Comparison of ENCODE assay signal across 8 cellular contexts in genomic region chr16:67169642-67170167, GRCh38. TPM values are rescaled to one million over a fixed set of nuclear protein-coding genes. Genes with fewer than 3 reads are reported as not detected.
A peak's percentile ranks its signal among the peaks of the same experiment; 100 is the strongest.
DNase-seq lines count a peak whose midpoint lies in the region; ATAC-seq and TF ChIP-seq lines count a peak whose summit lies in the region.

No MANE protein-coding gene starts in this region.

- no peak for ATAC-seq in activated CD4-positive, alpha-beta T cell treated with anti-CD3 and anti-CD28 coated beads for 36 hours
- ATAC-seq in central memory CD8-positive, alpha-beta T cell (replicated peaks; ENCODE audit: extremely low read depth, poor library complexity, severe bottlenecking): no peak
- ATAC-seq in GM21619 (IDR thresholded peaks at IDR 0.05; ENCODE audit: unreplicated experiment): no peak

- H3K36me3 Mint-ChIP-seq in activated CD4-positive, alpha-beta T cell treated with anti-CD3 and anti-CD28 coated beads for 36 hours (ENCODE audit: low read depth): peaks cover 4% of the 10 kb centered on the region
- H3K36me3 Mint-ChIP-seq in central memory CD8-positive, alpha-beta T cell (ENCODE audit: insufficient read depth): peaks cover 17% of the 10 kb centered on the region

- H3K9me3 Mint-ChIP-seq in activated CD4-positive, alpha-beta T cell treated with anti-CD3 and anti-CD28 coated beads for 36 hours (ENCODE audit: low read depth): no peaks in the 10 kb centered on the region
- no peaks in the 10 kb centered on the region for H3K9me3 Mint-ChIP-seq in central memory CD8-positive, alpha-beta T cell

- H3K36me3 ChIP-seq in thyroid gland: no peaks in the 10 kb centered on the region

- peak overlapping the region; percentile 74 for H3K27ac Mint-ChIP-seq in activated CD4-positive, alpha-beta T cell treated with anti-CD3 and anti-CD28 coated beads for 36 hours
- no peak overlapping the region for H3K27ac Mint-ChIP-seq in central memory CD8-positive, alpha-beta T cell (ENCODE audit: low read depth)

- H3K27ac ChIP-seq in thyroid gland: peak overlapping the region; percentile 76 to 97 (median 91)

- TF ChIP-seq CTCF in lower leg skin (IDR thresholded peaks at IDR 0.05) (no peak), thyroid gland (IDR thresholded peaks at IDR 0.05) (peak in 2 of 6 experiments; percentile 15 to 36)

- peaks cover 67% of the 10 kb centered on the region for H3K27me3 Mint-ChIP-seq in activated CD4-positive, alpha-beta T cell treated with anti-CD3 and anti-CD28 coated beads for 36 hours
- H3K27me3 Mint-ChIP-seq in central memory CD8-positive, alpha-beta T cell: peaks cover 64% of the 10 kb centered on the region

- POLR2A ChIA-PET in activated CD4-positive, alpha-beta T cell treated with anti-CD3 and anti-CD28 coated beads for 36 hours (lab: Charles Lee): interaction anchor here (1.5 kb wide), 1 partner anchor 9 kb away, joined by 5 read pairs; the partner anchor contains the start of genes FBXL8 and TRADD

- 9 to 17% methylated on average over 22 to 24 of the region's 24 CpGs for WGBS in lower leg skin, 2 donors
- WGBS in thyroid gland, 2 donors: 10 to 28% methylated on average over 17 to 19 of the region's 24 CpGs

- no peaks in the 10 kb centered on the region for H3K27me3 ChIP-seq in thyroid gland

- peaks cover 37 to 43% of the 10 kb centered on the region in 2 donors for H3K4me1 ChIP-seq in thyroid gland

- H3K4me3 ChIP-seq in lower leg skin (ENCODE audit: low read depth, poor library complexity, severe bottlenecking) (peak overlapping the region; percentile 11), thyroid gland (replicated peaks in 1 of 3) (peak overlapping the region in 2 of 3 donors; percentile 32 to 48)

- peak; percentile 71 for DNase-seq in activated CD4-positive, alpha-beta T cell treated with anti-CD3 and anti-CD28 coated beads for 36 hours
- no peak for DNase-seq in activated CD4-positive, alpha-beta T cell treated with anti-CD3 and anti-CD28 coated beads for 4 hours
- DNase-seq in OCI-M1 (lab: John Stamatoyannopoulos, UW): peak; percentile 69
- no peak for DNase-seq in central memory CD8-positive, alpha-beta T cell (ENCODE audit: low spot score in 2 of 2)
- no peak for DNase-seq in lower leg skin (ENCODE audit: low spot score in 2 of 2)
- DNase-seq in thyroid gland: peak in 1 of 2 donors; percentile 31
- DNase-seq in 8988T: no peak

- H3K4me3 Mint-ChIP-seq in activated CD4-positive, alpha-beta T cell treated with anti-CD3 and anti-CD28 coated beads for 36 hours: peak overlapping the region; percentile 70
- H3K4me3 Mint-ChIP-seq in central memory CD8-positive, alpha-beta T cell: peak overlapping the region; percentile 69

- CTCF ChIA-PET in activated CD4-positive, alpha-beta T cell treated with anti-CD3 and anti-CD28 coated beads for 36 hours (lab: Charles Lee): interaction anchor here (0.7 to 3.3 kb wide), 7 partner anchors 9 to 191 kb away, joined by 3 to 15 read pairs (median 5); partner anchors contain the start of gene TMEM208

- no peaks in the 10 kb centered on the region for H3K9me3 ChIP-seq in thyroid gland

- intact Hi-C loops in activated CD4-positive, alpha-beta T cell treated with anti-CD3 and anti-CD28 coated beads for 36 hours (cut with DNase I, micrococcal nuclease): loop anchor here in 1 of 2 experiments (1.0 kb wide), 1 partner anchor 10 kb away; the partner anchor contains the start of genes FBXL8 and TRADD
- intact Hi-C loops in lower leg skin (cut with DNase I; ENCODE audit: low total_unique reads): no loop called here
- intact Hi-C loops in thyroid gland (cut with DNase I): no loop called here

- H3K4me1 Mint-ChIP-seq in activated CD4-positive, alpha-beta T cell treated with anti-CD3 and anti-CD28 coated beads for 36 hours: peaks cover 38% of the 10 kb centered on the region
- H3K4me1 Mint-ChIP-seq in central memory CD8-positive, alpha-beta T cell: peaks cover 32% of the 10 kb centered on the region

- TF ChIP-seq POLR2A in lower leg skin (IDR thresholded peaks at IDR 0.05) (no peak), thyroid gland (IDR thresholded peaks at IDR 0.05) (no peak)

RNA-seq across cellular contexts. Expression of gene NOL3, which starts 0.6 kb away (rescaled TPM):
- total RNA-seq in activated CD4-positive, alpha-beta T cell treated with anti-CD3 and anti-CD28 coated beads for 36 hours: 10 to 100 TPM; 15.5 to 17.5 TPM
- total RNA-seq in lower leg skin (100 to 1,000 TPM in 2 of 4 donors, 10 to 100 TPM in 2; 84.3 to 139 (median 115) TPM), thyroid gland (10 to 100 TPM; 38.3 to 97.0 (median 63.5) TPM)

RNA-seq across cellular contexts. Expression of gene HSF4, which starts 5.2 kb away (rescaled TPM):
- total RNA-seq in activated CD4-positive, alpha-beta T cell treated with anti-CD3 and anti-CD28 coated beads for 36 hours: 10 to 100 TPM; 15.7 to 20.7 TPM
- total RNA-seq in lower leg skin: 100 to 1,000 TPM in 1 of 4 donors, 10 to 100 TPM in 3; 48.3 to 131 (median 64.7) TPM
- total RNA-seq in thyroid gland: 10 to 100 TPM; 17.3 to 52.5 (median 36.6) TPM

RNA-seq across cellular contexts. Expression of gene FBXL8, which starts 9.9 kb away (rescaled TPM):
- total RNA-seq in activated CD4-positive, alpha-beta T cell treated with anti-CD3 and anti-CD28 coated beads for 36 hours: 10 to 100 TPM; 15.5 to 21.0 TPM
- total RNA-seq in lower leg skin (10 to 100 TPM; 47.3 to 97.8 (median 67.9) TPM), thyroid gland (10 to 100 TPM; 26.3 to 41.9 (median 35.6) TPM)

RNA-seq across cellular contexts. Expression of gene TRADD, which starts 10.0 kb away (rescaled TPM):
- total RNA-seq in activated CD4-positive, alpha-beta T cell treated with anti-CD3 and anti-CD28 coated beads for 36 hours: 10 to 100 TPM; 22.0 to 34.0 TPM
- total RNA-seq in lower leg skin (10 to 100 TPM; 46.3 to 51.0 (median 49.4) TPM), thyroid gland (10 to 100 TPM; 27.0 to 42.2 (median 37.0) TPM)

RNA-seq across cellular contexts. Expression of gene MATCAP1, which starts 14.1 kb away (rescaled TPM):
- total RNA-seq in activated CD4-positive, alpha-beta T cell treated with anti-CD3 and anti-CD28 coated beads for 36 hours: 10 to 100 TPM; 28.8 to 30.4 TPM
- total RNA-seq in lower leg skin (1 to 10 TPM; 5.1 to 8.9 (median 7.3) TPM), thyroid gland (10 to 100 TPM; 20.3 to 50.0 (median 32.4) TPM)

Comparison
In these comparisons a context has a peak if more than half of its experiments do, and no peak if none do; other contexts are left out.
1. DNase-seq: peak in activated CD4-positive, alpha-beta T cell treated with anti-CD3 and anti-CD28 coated beads for 36 hours (single experiment) and OCI-M1 (single experiment); none in activated CD4-positive, alpha-beta T cell treated with anti-CD3 and anti-CD28 coated beads for 4 hours (0 of 2), central memory CD8-positive, alpha-beta T cell (0 of 2), lower leg skin (0 of 2) and 8988T (single experiment).